In the genomic region with DNA sequence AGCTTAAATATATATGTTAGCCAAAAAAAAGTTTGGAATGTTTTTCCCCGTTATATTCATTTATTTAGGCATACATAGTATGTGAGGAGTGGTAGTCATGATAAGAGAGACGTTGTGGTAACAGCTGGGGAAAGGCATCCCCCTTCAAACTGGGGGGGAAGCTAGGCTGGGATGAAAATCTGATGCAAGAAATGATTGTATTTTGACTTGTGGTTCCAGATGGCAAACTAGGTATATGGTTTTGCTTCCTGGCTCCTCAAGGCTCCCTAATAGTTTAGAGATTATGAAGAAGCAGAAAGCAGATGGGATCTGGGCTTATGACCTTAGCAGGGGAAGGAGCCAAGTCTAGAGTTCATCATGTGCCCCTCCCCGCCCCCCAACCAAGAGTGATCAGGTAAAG, we compare ENCODE assay signal across 25 cellular contexts. TPM values are rescaled to one million over a fixed set of nuclear protein-coding genes. Genes with fewer than 3 reads are reported as not detected.
DNase-seq lines count a peak whose midpoint lies in the region; ATAC-seq and TF ChIP-seq lines count a peak whose summit lies in the region.
"Had no signal": no experiment of that assay in that cellular context is flagged by ENCODE, and none has a peak within 500 bp of the region (broad histone marks: within the 10 kb centered on the region; RNA-seq: fewer than 3 reads in every experiment).

No MANE protein-coding gene starts in this region.

- no peak overlapping the region for H3K4me3 Mint-ChIP-seq in CD8-positive, alpha-beta T cell
- no peak overlapping the region for H3K4me3 Mint-ChIP-seq in effector memory CD8-positive, alpha-beta T cell
- H3K4me3 Mint-ChIP-seq: activated B cell treated with CpG ODN at 0.5 μM for 24 hours; activated naive CD8-positive, alpha-beta T cell treated with anti-CD3 and anti-CD28 coated beads, Interleukin-2, amount 10 ng/mL, durations not matched to agents 7 days and 5 days had no signal

- POLR2A ChIA-PET in CD8-positive, alpha-beta T cell (lab: Charles Lee), result interaction anchor here (1.1 to 8.9 kb wide), 4 partner anchors 11 to 146 kb away, joined by 3 to 150 read pairs (median 12); partner anchors contain the start of gene ITGA6

- no peak overlapping the region for H3K27ac ChIP-seq in CD8-positive, alpha-beta T cell (ENCODE audit: low read depth, low read length)
- H3K27ac ChIP-seq in adrenal gland, result no peak overlapping the region
- H3K27ac ChIP-seq: 22Rv1, upper lobe of left lung had no signal

- TF ChIP-seq CTCF in CD8-positive, alpha-beta T cell (IDR thresholded peaks at IDR 0.05), result no peak
- no peak for TF ChIP-seq CTCF in adrenal gland (IDR thresholded peaks at IDR 0.05)

- no peak for TF ChIP-seq POLR2A in adrenal gland (IDR thresholded peaks at IDR 0.05)

- H3K9me3 ChIP-seq in CD8-positive, alpha-beta T cell (ENCODE audit: low read length), result no peaks in the 10 kb centered on the region
- H3K9me3 ChIP-seq in adrenal gland (replicated peaks in 1 of 3), result no peaks in the 10 kb centered on the region
- H3K9me3 ChIP-seq: Caco-2, upper lobe of left lung had no signal

- DNase-seq in DMS 273 (lab: John Stamatoyannopoulos, UW; ENCODE audit: unreplicated experiment), result peak; percentile 36
- no peak for DNase-seq in DMS 273 treated with DMSO at 0.1 percent for 48 hours (lab: John Stamatoyannopoulos, UW)
- no peak for DNase-seq in CD8-positive, alpha-beta T cell
- peak; percentile 97 for DNase-seq in NCI-H82 treated with DMSO at 0.1 percent for 48 hours (lab: John Stamatoyannopoulos, UW; ENCODE audit: unreplicated experiment)
- no peak for DNase-seq in effector memory CD8-positive, alpha-beta T cell
- DNase-seq in middle frontal gyrus (ENCODE audit: extremely low spot score, low spot score), result no peak
- no peak for DNase-seq in sciatic nerve (ENCODE audit: low spot score)
- no peak for DNase-seq in adrenal gland
- DNase-seq: activated B cell treated with CpG ODN at 0.5 μM for 24 hours; activated CD8-positive, alpha-beta memory T cell treated with anti-CD3 and anti-CD28 coated beads for 24 hours; activated naive CD8-positive, alpha-beta T cell treated with anti-CD3 and anti-CD28 coated beads, Interleukin-2, amount 10 ng/mL, durations not matched to agents 7 days and 5 days; activated T-cell treated with anti-CD3 and anti-CD28 coated beads, Interleukin-2, amount 50 U/mL, for 1 hour; Caco-2; HCEC 1CT; head of caudate nucleus; Kasumi-1; kidney glomerular epithelial cell; NCI-H187; NCI-H345; OCI-M1; SHP77; stimulated activated CD8-positive, alpha-beta memory T cell treated with anti-CD3 and anti-CD28 coated beads, Interleukin-4, amount 100 ng/mL, for 48 hours; T1000; upper lobe of left lung had no signal

- H3K4me1 ChIP-seq in CD8-positive, alpha-beta T cell (ENCODE audit: insufficient read depth, low read length), result peaks cover 91% of the 10 kb centered on the region
- peaks cover 0 to 25% of the 10 kb centered on the region in 2 donors for H3K4me1 ChIP-seq in adrenal gland (replicated peaks in 1 of 2)

- CTCF ChIA-PET in CD8-positive, alpha-beta T cell (lab: Charles Lee), result interaction anchor here (0.8 to 13.1 kb wide), 3 partner anchors 14 to 287 kb away, joined by 3 to 657 read pairs (median 3); partner anchors contain the start of gene ITGA6

- H3K27me3 ChIP-seq in CD8-positive, alpha-beta T cell (ENCODE audit: insufficient read depth, low read length), result no peaks in the 10 kb centered on the region
- H3K27me3 ChIP-seq in adrenal gland, result no peaks in the 10 kb centered on the region
- H3K27me3 ChIP-seq: upper lobe of left lung had no signal

- intact Hi-C loops in CD8-positive, alpha-beta T cell (cut with DNase I, micrococcal nuclease), result no loop called here
- intact Hi-C loops in sciatic nerve (cut with DNase I) (no loop called here), adrenal gland (cut with DNase I) (no loop called here)

- H3K9me3 Mint-ChIP-seq in CD8-positive, alpha-beta T cell, result no peaks in the 10 kb centered on the region
- no peaks in the 10 kb centered on the region for H3K9me3 Mint-ChIP-seq in effector memory CD8-positive, alpha-beta T cell
- H3K9me3 Mint-ChIP-seq: activated B cell treated with CpG ODN at 0.5 μM for 24 hours; activated naive CD8-positive, alpha-beta T cell treated with anti-CD3 and anti-CD28 coated beads, Interleukin-2, amount 10 ng/mL, durations not matched to agents 7 days and 5 days had no signal

- peaks cover 5% of the 10 kb centered on the region for H3K36me3 ChIP-seq in CD8-positive, alpha-beta T cell (ENCODE audit: insufficient read depth, low read length)
- H3K36me3 ChIP-seq in adrenal gland (replicated peaks in 1 of 2), result no peaks in the 10 kb centered on the region

- H3K27me3 Mint-ChIP-seq in CD8-positive, alpha-beta T cell (ENCODE audit: low read depth), result no peaks in the 10 kb centered on the region
- no peaks in the 10 kb centered on the region for H3K27me3 Mint-ChIP-seq in effector memory CD8-positive, alpha-beta T cell
- H3K27me3 Mint-ChIP-seq: activated naive CD8-positive, alpha-beta T cell treated with anti-CD3 and anti-CD28 coated beads, Interleukin-2, amount 10 ng/mL, durations not matched to agents 7 days and 5 days had no signal

- ATAC-seq in CD8-positive, alpha-beta T cell, result no peak
- ATAC-seq in effector memory CD8-positive, alpha-beta T cell (replicated peaks), result no peak
- no peak for ATAC-seq in sciatic nerve

- H3K4me1 Mint-ChIP-seq in CD8-positive, alpha-beta T cell (ENCODE audit: low read depth), result peaks cover 92% of the 10 kb centered on the region
- peaks cover 54 to 69% of the 10 kb centered on the region in 2 donors for H3K4me1 Mint-ChIP-seq in effector memory CD8-positive, alpha-beta T cell (ENCODE audit: low read depth in 2 of 2)

- peak overlapping the region; percentile 60 for H3K27ac Mint-ChIP-seq in CD8-positive, alpha-beta T cell
- H3K27ac Mint-ChIP-seq in effector memory CD8-positive, alpha-beta T cell, result peak overlapping the region; percentile 33 to 78
- H3K27ac Mint-ChIP-seq: activated B cell treated with CpG ODN at 0.5 μM for 24 hours; activated naive CD8-positive, alpha-beta T cell treated with anti-CD3 and anti-CD28 coated beads, Interleukin-2, amount 10 ng/mL, durations not matched to agents 7 days and 5 days had no signal

- 49 to 61% (median 59%) methylated on average over 3 of the region's 3 CpGs for WGBS in adrenal gland, 4 donors

- peaks cover 30% of the 10 kb centered on the region for H3K36me3 Mint-ChIP-seq in CD8-positive, alpha-beta T cell
- H3K36me3 Mint-ChIP-seq in effector memory CD8-positive, alpha-beta T cell (ENCODE audit: insufficient read depth), result peaks cover 15% of the 10 kb centered on the region

- no peak overlapping the region for H3K4me3 ChIP-seq in CD8-positive, alpha-beta T cell (ENCODE audit: low read depth, low read length)
- H3K4me3 ChIP-seq in adrenal gland, result no peak overlapping the region
- H3K4me3 ChIP-seq: upper lobe of left lung had no signal

RNA-seq across cellular contexts. Expression of gene ITGA6, which starts 30.2 kb away (rescaled TPM):
- 10 to 100 TPM; 50.5 to 52.1 TPM for total RNA-seq in CD8-positive, alpha-beta T cell
- total RNA-seq in sciatic nerve, result 606 TPM
- total RNA-seq in adrenal gland, result 10 to 100 TPM in 5 of 8 donors, 1 to 10 TPM in 3; 7.4 to 20.3 (median 11.4) TPM
- polyA plus RNA-seq in adrenal gland, result 10 to 100 TPM in 1 of 3 donors, 1 to 10 TPM in 2; 5.1 to 13.8 (median 5.7) TPM

Comparison
In these comparisons a context has a peak if more than half of its experiments do, and no peak if none do; other contexts are left out.
1. DNase-seq: peak in DMS 273 (single experiment) and NCI-H82 treated with DMSO at 0.1 percent for 48 hours (single experiment); none in DMS 273 treated with DMSO at 0.1 percent for 48 hours (single experiment), CD8-positive, alpha-beta T cell (0 of 7), effector memory CD8-positive, alpha-beta T cell (0 of 3), middle frontal gyrus (single experiment), sciatic nerve (single experiment) and adrenal gland (0 of 7).
2. RNA of gene ITGA6, which starts 30.2 kb away (total RNA-seq): 606 TPM in sciatic nerve (single experiment); 50.5 to 52.1 TPM in CD8-positive, alpha-beta T cell and 7.4 to 20.3 TPM in adrenal gland; every median in the first group is over 10 times any median in the second.